In genomic region chr3:126516152-126516935, GRCh38 we compare ENCODE assay signal across 23 cellular contexts. TPM values are rescaled to one million over a fixed set of nuclear protein-coding genes. Genes with fewer than 3 reads are reported as not detected.
A peak's percentile ranks its signal among the peaks of the same experiment; 100 is the strongest.
DNase-seq lines count a peak whose midpoint lies in the region; ATAC-seq and TF ChIP-seq lines count a peak whose summit lies in the region.
"Had no signal": no experiment of that assay in that cellular context is flagged by ENCODE, and none has a peak within 500 bp of the region (broad histone marks: within the 10 kb centered on the region; RNA-seq: fewer than 3 reads in every experiment).

No MANE protein-coding gene starts in this region.

- peak overlapping the region; percentile 37 to 81 (median 40) for H3K4me3 ChIP-seq in right lobe of liver
- H3K4me3 ChIP-seq: Peyer's patch had no signal

- no peak overlapping the region for H3K27ac Mint-ChIP-seq in chondrocyte (ENCODE audit: unreplicated experiment)
- H3K27ac Mint-ChIP-seq in stimulated activated memory B cell treated with anti-CD40 and anti-IgM and Interleukin-4, amounts not matched to agents 10 μg/mL and 1 μg/mL and 100 μg/mL, for 72 hours = no peak overlapping the region

- intact Hi-C loops in Right ventricle myocardium superior (cut with DNase I) = no loop called here
- intact Hi-C loops in cardiac septum (cut with DNase I) = no loop called here
- intact Hi-C loops in right lobe of liver (cut with DNase I) = no loop called here

- H3K9me3 Mint-ChIP-seq in chondrocyte (ENCODE audit: low read depth) = no peaks in the 10 kb centered on the region
- H3K9me3 Mint-ChIP-seq in stimulated activated memory B cell treated with anti-CD40 and anti-IgM and Interleukin-4, amounts not matched to agents 10 μg/mL and 1 μg/mL and 100 μg/mL, for 72 hours = no peaks in the 10 kb centered on the region

- H3K4me3 Mint-ChIP-seq in chondrocyte (ENCODE audit: unreplicated experiment) = no peak overlapping the region
- no peak overlapping the region for H3K4me3 Mint-ChIP-seq in stimulated activated memory B cell treated with anti-CD40 and anti-IgM and Interleukin-4, amounts not matched to agents 10 μg/mL and 1 μg/mL and 100 μg/mL, for 72 hours

- no peaks in the 10 kb centered on the region for H3K36me3 Mint-ChIP-seq in chondrocyte (ENCODE audit: low read depth)
- H3K36me3 Mint-ChIP-seq in stimulated activated memory B cell treated with anti-CD40 and anti-IgM and Interleukin-4, amounts not matched to agents 10 μg/mL and 1 μg/mL and 100 μg/mL, for 72 hours = no peaks in the 10 kb centered on the region

- H3K4me1 ChIP-seq in right lobe of liver = peaks cover 0 to 59% (median 14%) of the 10 kb centered on the region in 4 donors
- H3K4me1 ChIP-seq: Peyer's patch had no signal

- H3K27ac ChIP-seq in right lobe of liver = peak overlapping the region in 2 of 3 donors; percentile 19 to 84
- H3K27ac ChIP-seq: Peyer's patch had no signal

- WGBS in right lobe of liver (ENCODE audit: insufficient coverage, low coverage, low lambda C conversion rate, missing lambda C conversion rate) = 29% methylated on average over 6 of the region's 6 CpGs

- no peak for TF ChIP-seq CTCF in chondrocyte (IDR thresholded peaks at IDR 0.05)
- no peak for TF ChIP-seq CTCF in right lobe of liver (IDR thresholded peaks at IDR 0.05)

- DNase-seq in Right ventricle myocardium superior (peak; percentile 12), cardiac septum (ENCODE audit: low spot score) (no peak), chondrocyte (ENCODE audit: low spot score) (peak; percentile 48), right lobe of liver (peak in 2 of 3 donors; percentile 19 to 43), HuH-7 (ENCODE audit: low spot score) (no peak), GOT3 (lab: John Stamatoyannopoulos, UW) (no peak), NCI-H1436 (lab: John Stamatoyannopoulos, UW) (no peak)
- DNase-seq: 8988T, EL, GF-D8, KBM-7, MM.1S, NCI-H1048, NCI-H1417 treated with DMSO at 0.1 percent for 48 hours, NCI-H187 treated with DMSO at 0.1 percent for 48 hours, NCI-H2227 treated with DMSO at 0.1 percent for 48 hours, NCI-H510A treated with DMSO at 0.1 percent for 48 hours, NCI-H774 had no signal

- ATAC-seq in Right ventricle myocardium superior (ENCODE audit: poor library complexity) (no peak), right lobe of liver (no peak)
- ATAC-seq in stimulated activated memory B cell treated with anti-CD40 and anti-IgM and Interleukin-4, amounts not matched to agents 10 μg/mL and 1 μg/mL and 100 μg/mL, for 72 hours = peak; percentile 49

- peaks cover 15% of the 10 kb centered on the region for H3K27me3 Mint-ChIP-seq in chondrocyte (ENCODE audit: low read depth)
- peaks cover 18% of the 10 kb centered on the region for H3K27me3 Mint-ChIP-seq in stimulated activated memory B cell treated with anti-CD40 and anti-IgM and Interleukin-4, amounts not matched to agents 10 μg/mL and 1 μg/mL and 100 μg/mL, for 72 hours

- no peak for TF ChIP-seq POLR2A in right lobe of liver (IDR thresholded peaks at IDR 0.05)

- peaks cover 3% of the 10 kb centered on the region for H3K4me1 Mint-ChIP-seq in chondrocyte (ENCODE audit: low read depth)
- no peaks in the 10 kb centered on the region for H3K4me1 Mint-ChIP-seq in stimulated activated memory B cell treated with anti-CD40 and anti-IgM and Interleukin-4, amounts not matched to agents 10 μg/mL and 1 μg/mL and 100 μg/mL, for 72 hours

- H3K27me3 ChIP-seq in right lobe of liver = no peaks in the 10 kb centered on the region
- H3K27me3 ChIP-seq: Peyer's patch had no signal

- no peaks in the 10 kb centered on the region for H3K36me3 ChIP-seq in right lobe of liver
- H3K36me3 ChIP-seq: Peyer's patch had no signal

- no peaks in the 10 kb centered on the region for H3K9me3 ChIP-seq in right lobe of liver
- H3K9me3 ChIP-seq: Peyer's patch had no signal

RNA-seq across cellular contexts. Expression of gene UROC1, which starts 1.2 kb away (rescaled TPM):
- total RNA-seq in Right ventricle myocardium superior (not detected), cardiac septum (not detected), chondrocyte (0.15 TPM in 1 of 3 replicates, not detected in the others), right lobe of liver (100 to 1,000 TPM in 1 of 6 experiments, 10 to 100 TPM in 5; 15.1 to 101 (median 55.8) TPM)
- total RNA-seq: H4, Peyer's patch had no signal

RNA-seq across cellular contexts. Expression of gene CHST13, which starts 7.6 kb away (rescaled TPM):
- total RNA-seq in Right ventricle myocardium superior = 0.11 TPM
- total RNA-seq in cardiac septum = 0.16 TPM
- total RNA-seq in chondrocyte = not detected in 3 replicates
- 10 to 100 TPM; 23.5 to 48.9 (median 28.2) TPM for total RNA-seq in right lobe of liver
- total RNA-seq: OCI-LY7 had no signal

RNA-seq across cellular contexts. Expression of gene ZXDC, which starts 40.7 kb away (rescaled TPM):
- 16.1 TPM for total RNA-seq in Right ventricle myocardium superior
- total RNA-seq in cardiac septum = 22.0 TPM
- 26.3 to 29.7 TPM (median 26.6 TPM) in 3 replicates for total RNA-seq in chondrocyte
- total RNA-seq in right lobe of liver = 10 to 100 TPM; 16.4 to 30.2 (median 24.0) TPM

RNA-seq across cellular contexts. Expression of gene C3orf22, which starts 42.4 kb away (rescaled TPM):
- total RNA-seq in Right ventricle myocardium superior = not detected
- total RNA-seq in cardiac septum = not detected
- total RNA-seq in chondrocyte = not detected in 3 replicates
- total RNA-seq in right lobe of liver = not detected
- total RNA-seq: H4, OCI-LY7, Peyer's patch, SK-MEL-5 had no signal

Comparison
In these comparisons a context has a peak if more than half of its experiments do, and no peak if none do; other contexts are left out.
1. DNase-seq: peak in Right ventricle myocardium superior (single experiment), chondrocyte (single experiment) and right lobe of liver (2 of 3); none in cardiac septum (single experiment), HuH-7 (single experiment), GOT3 (single experiment) and NCI-H1436 (single experiment).
2. RNA of gene UROC1, which starts 1.2 kb away (total RNA-seq): 15.1 to 101 TPM in right lobe of liver; not detected in Right ventricle myocardium superior (single experiment), not detected in cardiac septum (single experiment) and 0.15 TPM in chondrocyte; every median in the first group is over 10 times any median in the second.
3. RNA of gene CHST13, which starts 7.6 kb away (total RNA-seq): 23.5 to 48.9 TPM in right lobe of liver; 0.16 TPM in cardiac septum (single experiment), 0.11 TPM in Right ventricle myocardium superior (single experiment) and not detected in chondrocyte; every median in the first group is over 10 times any median in the second.